Comparison of ENCODE assay signal across 21 cellular contexts in genomic region chr6:107313776-107314175, GRCh38.
"Had no signal": no experiment of that assay in that cellular context is flagged by ENCODE, and none has a peak within 500 bp of the region (broad histone marks: within the 10 kb centered on the region; RNA-seq: fewer than 3 reads in every experiment).

No MANE protein-coding gene starts in this region.

- H3K4me2 ChIP-seq: PC-9 had no signal

- H2AFZ ChIP-seq: PC-9 had no signal

- ATAC-seq: Panc1, Right ventricle myocardium inferior, SK-N-SH treated with all-trans-retinoic acid at 6 μM for 48 hours had no signal

- H3K36me3 ChIP-seq: MG63, SJCRH30 had no signal

- DNase-seq: Kasumi-1, MG63, NCI-H1048, NCI-H1694, NCI-H187, NCI-H2081 treated with DMSO at 0.1 percent for 48 hours, NCI-H2107, NCI-H2171, NCI-H226, NCI-H510A, NCI-H524, PC-9, SHP77, SIG-M5, SJCRH30 had no signal

- H3K9me3 ChIP-seq: MG63, SJCRH30 had no signal

- H3K4me3 ChIP-seq: MG63, PC-9, SJCRH30, SK-N-MC had no signal

- H3K27me3 ChIP-seq: MG63, SJCRH30 had no signal

- FAIRE-seq: RCC 7860 had no signal

- H3K27ac ChIP-seq: PC-9, RWPE1, SJCRH30, SK-N-MC had no signal
